Comparison of ENCODE assay signal across 9 cellular contexts in the genomic region with DNA sequence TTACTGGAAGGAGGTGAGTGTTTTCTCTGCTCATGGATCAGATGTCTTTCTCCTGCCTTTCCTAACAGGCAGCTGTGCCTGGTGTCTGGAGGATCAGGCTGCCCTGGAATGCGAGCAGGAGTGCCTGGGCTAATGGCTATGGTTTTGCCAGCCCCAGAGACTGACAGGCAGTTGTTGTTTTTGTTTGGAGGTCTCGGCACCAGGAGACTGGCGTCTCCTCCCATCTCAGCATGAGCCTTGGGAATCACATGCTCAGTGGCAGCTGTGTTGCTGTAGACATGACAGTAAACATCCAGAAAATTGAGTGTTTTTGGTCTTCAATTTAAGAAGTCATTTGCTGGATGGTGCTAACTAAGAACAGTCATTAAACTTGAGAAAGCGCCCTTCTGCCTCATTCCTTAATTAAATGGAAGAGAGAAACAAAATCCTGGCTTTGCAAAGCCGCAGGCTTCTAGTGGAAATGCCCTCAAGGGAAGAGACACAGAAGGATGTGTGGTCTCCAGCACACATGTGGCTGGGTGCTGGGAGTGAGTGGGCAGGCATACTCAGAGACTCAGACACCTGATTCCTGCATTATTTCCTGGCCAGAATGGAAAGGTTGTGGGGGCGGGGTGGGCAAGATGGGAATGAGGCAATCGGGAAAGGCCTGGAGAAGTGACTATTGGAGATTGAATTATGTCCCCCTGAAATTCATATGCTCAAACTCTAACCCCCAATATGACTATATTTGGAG.
DNase-seq lines count a peak whose midpoint lies in the region; ATAC-seq and TF ChIP-seq lines count a peak whose summit lies in the region.
"Had no signal": no experiment of that assay in that cellular context is flagged by ENCODE, and none has a peak within 500 bp of the region (broad histone marks: within the 10 kb centered on the region; RNA-seq: fewer than 3 reads in every experiment).

No MANE protein-coding gene starts in this region.

- H3K56ac ChIP-seq in mesendoderm (ENCODE audit: low read length): peak overlapping the region; percentile 62

- peaks cover 9% of the 10 kb centered on the region for H3K4me1 ChIP-seq in mesendoderm (ENCODE audit: control insufficient read depth, low read depth, low read length)
- H3K4me1 ChIP-seq in left lung: no peaks in the 10 kb centered on the region
- H3K4me1 ChIP-seq in right lobe of liver: no peaks in the 10 kb centered on the region
- H3K4me1 ChIP-seq: BLaER1 had no signal

- H3K4me3 ChIP-seq in AG10803 (ENCODE audit: low read length) (no peak overlapping the region), mesendoderm (ENCODE audit: low read length) (no peak overlapping the region), left lung (no peak overlapping the region), right lobe of liver (no peak overlapping the region)
- H3K4me3 ChIP-seq: BLaER1 had no signal

- no CpG with 5 or more reads among the region's 7 CpGs for WGBS in mesendoderm (ENCODE audit: extremely low coverage, insufficient coverage, low lambda C conversion rate)
- WGBS in right lobe of liver (ENCODE audit: insufficient coverage, low coverage, low lambda C conversion rate, missing lambda C conversion rate): 66% methylated on average over 5 of the region's 7 CpGs

- H3K4me2 ChIP-seq in mesendoderm (ENCODE audit: low read length): no peak overlapping the region
- H3K4me2 ChIP-seq: BLaER1 had no signal

- H3K23ac ChIP-seq in mesendoderm (ENCODE audit: low read length): no peak overlapping the region

- no peak for TF ChIP-seq CTCF in AG10803 (conservative IDR thresholded peaks at IDR 0.05; ENCODE audit: low read length)
- TF ChIP-seq CTCF in left lung (IDR thresholded peaks at IDR 0.05): no peak
- no peak for TF ChIP-seq CTCF in right lobe of liver (IDR thresholded peaks at IDR 0.05)

- no peak overlapping the region for H2AK5ac ChIP-seq in mesendoderm (ENCODE audit: low read length)

- H4K5ac ChIP-seq in mesendoderm (ENCODE audit: low read length): no peak overlapping the region

- H2BK15ac ChIP-seq in mesendoderm (replicated peaks; ENCODE audit: low read depth): no peak overlapping the region

- H3K9ac ChIP-seq in mesendoderm (ENCODE audit: low read length): no peak overlapping the region
- H3K9ac ChIP-seq: BLaER1 had no signal

- intact Hi-C loops in left lung (cut with DNase I): no loop called here
- intact Hi-C loops in right lobe of liver (cut with DNase I): no loop called here

- H2BK5ac ChIP-seq in mesendoderm (ENCODE audit: low read length): no peak overlapping the region

- H3K18ac ChIP-seq in mesendoderm (ENCODE audit: low read length): peak overlapping the region; percentile 34

- H4K8ac ChIP-seq in mesendoderm (ENCODE audit: low read depth, low read length): no peak overlapping the region

- DNase-seq in AG10803 (ENCODE audit: low read depth) (peak; percentile 45), NCI-H128 (lab: John Stamatoyannopoulos, UW; ENCODE audit: unreplicated experiment) (peak; percentile 26), brain pericyte (ENCODE audit: low read depth, low spot score) (peak; percentile 59), mesendoderm (peak; percentile 97), HPDE6-E6E7 (ENCODE audit: extremely low spot score) (no peak), left lung (no peak), right lobe of liver (no peak)

- H3K27me3 ChIP-seq in mesendoderm (ENCODE audit: insufficient read depth, low read length, poor library complexity) (no peaks in the 10 kb centered on the region), left lung (no peaks in the 10 kb centered on the region), right lobe of liver (no peaks in the 10 kb centered on the region)
- H3K27me3 ChIP-seq: BLaER1 had no signal

- H3K27ac ChIP-seq in mesendoderm (ENCODE audit: low read depth, low read length): no peak overlapping the region
- no peak overlapping the region for H3K27ac ChIP-seq in left lung
- H3K27ac ChIP-seq in right lobe of liver: no peak overlapping the region
- H3K27ac ChIP-seq: BLaER1 had no signal

- TF ChIP-seq POLR2A in right lobe of liver (IDR thresholded peaks at IDR 0.05): no peak

- no peak overlapping the region for H2BK120ac ChIP-seq in mesendoderm (ENCODE audit: low read depth, low read length)

- no peaks in the 10 kb centered on the region for H3K36me3 ChIP-seq in mesendoderm (ENCODE audit: control insufficient read depth, insufficient read depth, low read length)
- no peaks in the 10 kb centered on the region for H3K36me3 ChIP-seq in left lung
- H3K36me3 ChIP-seq in right lobe of liver: no peaks in the 10 kb centered on the region
- H3K36me3 ChIP-seq: BLaER1 had no signal

- ATAC-seq in left lung (no peak), right lobe of liver (no peak), HG03520 (IDR thresholded peaks at IDR 0.05; ENCODE audit: unreplicated experiment) (no peak)

- H3K4ac ChIP-seq in mesendoderm (ENCODE audit: low read depth, low read length): no peak overlapping the region

- no peaks in the 10 kb centered on the region for H3K79me2 ChIP-seq in mesendoderm (ENCODE audit: control insufficient read depth, insufficient read depth, low read length)

- H3K79me1 ChIP-seq in mesendoderm (ENCODE audit: low read length): no peaks in the 10 kb centered on the region

- no peaks in the 10 kb centered on the region for H3K9me3 ChIP-seq in left lung
- H3K9me3 ChIP-seq in right lobe of liver: no peaks in the 10 kb centered on the region
- H3K9me3 ChIP-seq: BLaER1 had no signal

Comparison
In these comparisons a context has a peak if more than half of its experiments do, and no peak if none do; other contexts are left out.
1. DNase-seq: peak in AG10803 (single experiment), NCI-H128 (single experiment), brain pericyte (single experiment) and mesendoderm (single experiment); none in HPDE6-E6E7 (single experiment), left lung (0 of 2) and right lobe of liver (0 of 3).